In the genomic region with DNA sequence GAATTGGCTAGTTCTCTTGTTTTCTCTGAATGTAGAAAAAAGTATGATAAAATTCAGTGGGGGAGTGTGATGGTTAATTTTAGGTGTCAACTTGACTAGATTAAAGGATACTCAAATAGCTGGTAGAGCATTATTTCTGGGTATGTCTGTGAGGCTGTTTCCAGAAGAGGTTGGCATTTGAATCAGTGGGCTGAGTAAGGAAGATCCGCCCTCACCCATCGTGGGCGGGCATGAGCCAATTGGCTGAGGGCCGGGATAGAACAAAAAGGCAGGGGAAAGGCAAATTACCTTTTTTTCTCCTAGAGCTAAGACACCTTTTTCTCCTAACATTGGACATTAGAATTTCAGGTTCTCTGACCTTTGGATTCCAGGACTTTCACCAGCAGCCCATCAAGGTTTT, we compare ENCODE assay signal across 8 cellular contexts.
"Had no signal": no experiment of that assay in that cellular context is flagged by ENCODE, and none has a peak within 500 bp of the region (broad histone marks: within the 10 kb centered on the region; RNA-seq: fewer than 3 reads in every experiment).

No MANE protein-coding gene starts in this region.

- H3K9me3 ChIP-seq: HAP-1 had no signal

- ATAC-seq: HCT116, HepG2 had no signal

- DNase-seq: GM23248, GOT3, H7, HFFc6 had no signal

- H3K4me3 ChIP-seq: GM23248, HAP-1 had no signal

- H3K36me3 ChIP-seq: HAP-1 had no signal

- H3K27ac ChIP-seq: GM23248, HL-60 had no signal

- H2AFZ ChIP-seq: GM23248 had no signal

- H3K4me1 ChIP-seq: HAP-1 had no signal

- H3K9ac ChIP-seq: GM23248 had no signal
